Comparison of ENCODE assay signal across 8 cellular contexts in the genomic region with DNA sequence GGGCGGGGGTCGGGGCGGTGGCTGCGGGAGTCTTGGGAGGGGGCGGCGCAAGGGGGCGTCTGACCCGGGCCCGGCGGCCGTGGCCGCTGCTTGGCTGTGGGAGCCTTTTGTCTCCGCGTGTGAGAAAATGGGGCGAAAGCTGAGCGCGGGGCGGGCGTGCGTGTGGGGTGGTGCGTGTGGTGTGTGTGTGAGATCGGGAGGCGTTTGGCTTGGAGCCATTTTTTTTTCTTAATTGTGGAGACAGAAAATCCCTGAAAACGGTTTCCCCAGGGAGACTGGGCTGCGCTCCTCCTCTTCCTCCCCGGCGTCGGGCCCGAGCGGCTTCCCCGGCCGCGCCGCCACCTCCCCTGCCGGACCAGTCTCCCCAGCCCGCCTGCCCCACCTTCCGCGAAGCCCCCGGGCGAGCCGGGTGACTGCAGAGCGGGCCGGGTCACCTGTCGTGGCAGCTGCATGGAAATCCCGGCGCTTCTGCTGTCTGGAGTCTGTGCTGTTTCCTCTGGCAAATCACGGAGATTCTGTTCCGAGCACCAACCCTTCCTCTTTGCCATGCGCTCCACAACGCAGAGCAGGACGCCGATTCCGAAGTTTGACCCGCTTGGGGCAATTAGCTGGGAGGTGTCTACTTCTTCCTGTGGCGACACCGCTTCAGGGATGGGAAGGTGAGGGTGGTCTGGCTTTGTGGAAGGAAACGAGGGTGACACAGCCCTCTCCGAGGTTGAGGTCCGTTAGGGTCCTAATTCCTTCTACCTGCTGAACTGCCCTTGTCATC.
DNase-seq lines count a peak whose midpoint lies in the region; ATAC-seq and TF ChIP-seq lines count a peak whose summit lies in the region.

No MANE protein-coding gene starts in this region.

- peak overlapping the region; percentile 72 for H3K27ac ChIP-seq in colonic mucosa

- peak overlapping the region; percentile 58 to 73 for H3K9ac ChIP-seq in colonic mucosa (ENCODE audit: low read depth in 2 of 2, low read length in 2 of 2)

- no peak for TF ChIP-seq CTCF in colonic mucosa (IDR thresholded peaks at IDR 0.05)

- peaks cover 32% of the 10 kb centered on the region for H3K4me1 Mint-ChIP-seq in activated CD4-positive, alpha-beta T cell treated with anti-CD3 and anti-CD28 coated beads for 36 hours

- H3K4me3 Mint-ChIP-seq in activated CD4-positive, alpha-beta T cell treated with anti-CD3 and anti-CD28 coated beads for 36 hours: peak overlapping the region; percentile 86

- peaks cover 6% of the 10 kb centered on the region for H3K4me1 ChIP-seq in colonic mucosa

- intact Hi-C loops in activated CD4-positive, alpha-beta T cell treated with anti-CD3 and anti-CD28 coated beads for 36 hours (cut with DNase I, micrococcal nuclease): loop anchor here (1.0 to 5.0 kb wide), 8 partner anchors 24 to 420 kb away; a partner anchor contains a TSS
- intact Hi-C loops in colonic mucosa (cut with DNase I): loop anchor here (5.0 kb wide), 1 partner anchor 55 kb away; no protein-coding TSS in a partner anchor
- intact Hi-C loops in left colon (cut with DNase I, micrococcal nuclease): no loop called here

- peak overlapping the region; percentile 61 for H3K27ac Mint-ChIP-seq in activated CD4-positive, alpha-beta T cell treated with anti-CD3 and anti-CD28 coated beads for 36 hours

- H3K9me3 ChIP-seq in colonic mucosa: no peaks in the 10 kb centered on the region

- no peaks in the 10 kb centered on the region for H3K36me3 Mint-ChIP-seq in activated CD4-positive, alpha-beta T cell treated with anti-CD3 and anti-CD28 coated beads for 36 hours (ENCODE audit: low read depth)

- DNase-seq in NCI-H2227 (lab: John Stamatoyannopoulos, UW; ENCODE audit: unreplicated experiment) (peak; percentile 65), colonic mucosa (peak; percentile 71), left colon (peak; percentile 66 to 67)
- DNase-seq in activated CD4-positive, alpha-beta T cell treated with anti-CD3 and anti-CD28 coated beads for 36 hours: peak; percentile 65
- peak; percentile 22 to 33 for DNase-seq in stimulated activated CD4-positive, alpha-beta T cell treated with anti-CD3 and anti-CD28 coated beads, Interleukin-1b, Interleukin-23, amount 100 ng/mL, for 4 hours (ENCODE audit: low read depth in 2 of 2)

- peak overlapping the region; percentile 77 for H3K4me3 ChIP-seq in colonic mucosa

- peak; percentile 38 for ATAC-seq in GM18502 (IDR thresholded peaks at IDR 0.05; ENCODE audit: poor library complexity, unreplicated experiment)
- ATAC-seq in HG02973 (IDR thresholded peaks at IDR 0.05; ENCODE audit: unreplicated experiment): peak; percentile 25
- peak; percentile 54 for ATAC-seq in activated CD4-positive, alpha-beta T cell treated with anti-CD3 and anti-CD28 coated beads for 36 hours
- ATAC-seq in left colon: peak; percentile 78
- ATAC-seq in GM19467 (IDR thresholded peaks at IDR 0.05; ENCODE audit: unreplicated experiment): no peak

- CTCF ChIA-PET in activated CD4-positive, alpha-beta T cell treated with anti-CD3 and anti-CD28 coated beads for 36 hours (lab: Charles Lee): no interaction called here

- no peaks in the 10 kb centered on the region for H3K27me3 ChIP-seq in colonic mucosa

- no peaks in the 10 kb centered on the region for H3K27me3 Mint-ChIP-seq in activated CD4-positive, alpha-beta T cell treated with anti-CD3 and anti-CD28 coated beads for 36 hours

- POLR2A ChIA-PET in activated CD4-positive, alpha-beta T cell treated with anti-CD3 and anti-CD28 coated beads for 36 hours (lab: Charles Lee): no interaction called here

- H3K36me3 ChIP-seq in colonic mucosa: no peaks in the 10 kb centered on the region

- H3K9me3 Mint-ChIP-seq in activated CD4-positive, alpha-beta T cell treated with anti-CD3 and anti-CD28 coated beads for 36 hours (ENCODE audit: low read depth): no peaks in the 10 kb centered on the region

Comparison
In these comparisons a context has a peak if more than half of its experiments do, and no peak if none do; other contexts are left out.
1. intact Hi-C loops: an anchor here in activated CD4-positive, alpha-beta T cell treated with anti-CD3 and anti-CD28 coated beads for 36 hours (1.0 to 5.0 kb wide) and colonic mucosa (5.0 kb wide); none called in left colon.